Comparison of ENCODE assay signal across 32 cellular contexts in genomic region chr1:62109124-62109523, GRCh38.
"Had no signal": no experiment of that assay in that cellular context is flagged by ENCODE, and none has a peak within 500 bp of the region (broad histone marks: within the 10 kb centered on the region; RNA-seq: fewer than 3 reads in every experiment).

No MANE protein-coding gene starts in this region.

- ATAC-seq: activated CD8-positive, alpha-beta T cell treated with anti-CD3 and anti-CD28 coated beads for 36 hours; activated naive CD4-positive, alpha-beta T cell treated with anti-CD3 and anti-CD28 coated beads, Interleukin-2, amount 50 U/mL, for 72 hours; activated T-cell treated with anti-CD3 and anti-CD28 coated beads, Interleukin-2, amount 50 U/mL, for 4 hours; activated T-cell treated with anti-CD3 and anti-CD28 coated beads, Interleukin-2, amount 50 U/mL, for 72 hours; activated T-helper 17 cell treated with anti-CD3 and anti-CD28 coated beads, Interleukin-2, amount 50 U/mL, for 72 hours had no signal

- H3K36me3 ChIP-seq: cardiac muscle cell had no signal

- H3K4me3 ChIP-seq: ascending aorta, cardiac muscle cell had no signal

- DNase-seq: activated B cell treated with CpG ODN at 0.5 μM for 24 hours; activated CD4-positive, alpha-beta memory T cell treated with anti-CD3 and anti-CD28 coated beads for 36 hours; activated CD4-positive, alpha-beta T cell treated with anti-CD3 and anti-CD28 coated beads for 4 hours; activated CD4-positive, alpha-beta T cell treated with anti-CD3 and anti-CD28 coated beads, Interleukin-2, amount 10 ng/mL, durations not matched to agents 24 days and 14 days; activated CD4-positive, alpha-beta T cell treated with anti-CD3 and anti-CD28 coated beads, Interleukin-2, amount 50 U/mL, for 1 hour; activated CD4-positive, alpha-beta T cell treated with anti-CD3 and anti-CD28 coated beads, Interleukin-2, amount 50 U/mL, for 4 hours; activated CD4-positive, CD25-positive, alpha-beta regulatory T cell treated with anti-CD3 and anti-CD28 coated beads, Interleukin-2, amount 50 U/mL, for 72 hours; activated CD8-positive, alpha-beta memory T cell treated with anti-CD3 and anti-CD28 coated beads, Interleukin-2, amount 50 U/mL, for 4 hours; activated CD8-positive, alpha-beta T cell treated with anti-CD3 and anti-CD28 coated beads for 36 hours; activated effector memory CD4-positive, alpha-beta T cell treated with anti-CD3 and anti-CD28 coated beads, Interleukin-2, amount 50 U/mL, for 16 hours; activated gamma-delta T cell treated with Interleukin-2 at 50 U/mL for 16 hours; activated naive CD4-positive, alpha-beta T cell; activated naive CD4-positive, alpha-beta T cell treated with anti-CD3 and anti-CD28 coated beads for 36 hours; activated naive CD4-positive, alpha-beta T cell treated with anti-CD3 and anti-CD28 coated beads, Interleukin-2, amount 50 U/mL, for 16 hours; activated naive CD8-positive, alpha-beta T cell treated with anti-CD3 and anti-CD28 coated beads for 36 hours; activated T-cell treated with anti-CD3 and anti-CD28 coated beads for 4 hours; activated T-cell treated with anti-CD3 and anti-CD28 coated beads, Interleukin-2, amount 50 U/mL, for 1 hour; activated T-cell treated with anti-CD3 and anti-CD28 coated beads, Interleukin-2, amount 50 U/mL, for 4 hours; activated T-cell treated with anti-CD3 and anti-CD28 coated beads, Interleukin-2, amount 50 U/mL, for 72 hours; amygdala; anterior cingulate cortex; caudate nucleus; T-helper 1 cell; T-helper 2 cell; T-helper 9 cell had no signal

- FAIRE-seq: bronchial epithelial cell, TTC549 had no signal

- H3K27me3 ChIP-seq: ascending aorta, cardiac muscle cell had no signal

- H3K4me1 ChIP-seq: ascending aorta had no signal

- H3K27ac ChIP-seq: ascending aorta, cardiac muscle cell, VCaP had no signal

- H3K9me3 ChIP-seq: ascending aorta had no signal
